15 cellular contexts compared by ENCODE assay signal in the genomic region with DNA sequence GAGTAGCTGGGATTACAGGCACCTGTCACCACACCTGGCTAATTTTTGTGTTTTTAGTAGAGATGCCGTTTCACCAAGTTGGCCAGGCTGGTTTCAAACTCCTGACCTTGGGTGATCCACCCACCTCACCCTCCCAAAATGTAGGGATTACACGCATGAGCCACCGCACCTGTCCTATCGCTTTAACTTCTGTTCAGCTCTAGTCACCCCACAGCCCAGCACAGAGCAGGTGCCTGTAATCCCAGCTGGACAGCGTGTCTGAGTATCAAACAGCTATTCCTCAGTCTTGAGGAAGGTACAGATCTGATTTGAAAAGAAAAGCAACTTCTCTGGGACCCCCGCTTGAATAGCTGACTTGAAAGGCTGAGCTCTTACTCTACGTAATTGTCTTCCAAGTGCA.
"Had no signal": no experiment of that assay in that cellular context is flagged by ENCODE, and none has a peak within 500 bp of the region (broad histone marks: within the 10 kb centered on the region; RNA-seq: fewer than 3 reads in every experiment).

No MANE protein-coding gene starts in this region.

- H3K9me3 ChIP-seq: right lobe of liver, testis, upper lobe of left lung had no signal

- H3K27ac ChIP-seq: brain microvascular endothelial cell, right lobe of liver, testis, upper lobe of left lung had no signal

- H3K27me3 ChIP-seq: brain microvascular endothelial cell, right lobe of liver, testis, upper lobe of left lung had no signal

- H3K36me3 ChIP-seq: brain microvascular endothelial cell, right lobe of liver, upper lobe of left lung had no signal

- H3K4me1 ChIP-seq: right lobe of liver, testis had no signal

- H3K27me3 Mint-ChIP-seq: activated CD4-positive, alpha-beta T cell treated with anti-CD3 and anti-CD28 coated beads, Interleukin-2, amount 10 ng/mL, durations not matched to agents 7 days and 5 days; activated naive CD8-positive, alpha-beta T cell treated with anti-CD3 and anti-CD28 coated beads, Interleukin-2, amount 10 ng/mL, durations not matched to agents 7 days and 5 days had no signal

- H3K4me1 Mint-ChIP-seq: activated CD4-positive, alpha-beta T cell treated with anti-CD3 and anti-CD28 coated beads, Interleukin-2, amount 10 ng/mL, durations not matched to agents 7 days and 5 days; activated naive CD8-positive, alpha-beta T cell treated with anti-CD3 and anti-CD28 coated beads, Interleukin-2, amount 10 ng/mL, durations not matched to agents 7 days and 5 days; stimulated activated naive CD8-positive, alpha-beta T cell treated with anti-CD3 and anti-CD28 coated beads, Interleukin-15, amount 100 ng/mL, for 72 hours had no signal

- H3K4me3 Mint-ChIP-seq: activated CD4-positive, alpha-beta T cell treated with anti-CD3 and anti-CD28 coated beads, Interleukin-2, amount 10 ng/mL, durations not matched to agents 7 days and 5 days; activated naive CD8-positive, alpha-beta T cell treated with anti-CD3 and anti-CD28 coated beads, Interleukin-2, amount 10 ng/mL, durations not matched to agents 7 days and 5 days; activated T-helper 1 cell treated with anti-CD3 and anti-CD28 coated beads, Interleukin-12 subunit alpha, Interleukin-12 subunit beta, Interleukin-2, Interleukin-4 antibody, amounts not matched to agents 30 ng/mL and 10 ng/mL and 1 ng/mL, durations not matched to agents 14 hours and 24 hours and 36 hours; nephron progenitor cell; stimulated activated naive CD8-positive, alpha-beta T cell treated with anti-CD3 and anti-CD28 coated beads, Interleukin-15, amount 100 ng/mL, for 72 hours had no signal

- DNase-seq: activated CD4-positive, alpha-beta T cell treated with anti-CD3 and anti-CD28 coated beads, Interleukin-2, amount 10 ng/mL, durations not matched to agents 7 days and 5 days; activated CD8-positive, alpha-beta memory T cell treated with anti-CD3 and anti-CD28 coated beads for 24 hours; activated naive CD8-positive, alpha-beta T cell treated with anti-CD3 and anti-CD28 coated beads, Interleukin-2, amount 10 ng/mL, durations not matched to agents 7 days and 5 days; brain microvascular endothelial cell; effector CD8-positive, alpha-beta T cell; foreskin fibroblast; hypothalamus; mesendoderm; nephron progenitor cell; right lobe of liver; stimulated activated naive CD8-positive, alpha-beta T cell treated with anti-CD3 and anti-CD28 coated beads, Interleukin-15, amount 100 ng/mL, for 72 hours had no signal

- H3K9me3 Mint-ChIP-seq: activated CD4-positive, alpha-beta T cell treated with anti-CD3 and anti-CD28 coated beads, Interleukin-2, amount 10 ng/mL, durations not matched to agents 7 days and 5 days; activated naive CD8-positive, alpha-beta T cell treated with anti-CD3 and anti-CD28 coated beads, Interleukin-2, amount 10 ng/mL, durations not matched to agents 7 days and 5 days; activated T-helper 1 cell treated with anti-CD3 and anti-CD28 coated beads, Interleukin-12 subunit alpha, Interleukin-12 subunit beta, Interleukin-2, Interleukin-4 antibody, amounts not matched to agents 30 ng/mL and 10 ng/mL and 1 ng/mL, durations not matched to agents 14 hours and 24 hours and 36 hours; nephron progenitor cell; stimulated activated naive CD8-positive, alpha-beta T cell treated with anti-CD3 and anti-CD28 coated beads, Interleukin-15, amount 100 ng/mL, for 72 hours had no signal

- H3K27ac Mint-ChIP-seq: activated CD4-positive, alpha-beta T cell treated with anti-CD3 and anti-CD28 coated beads, Interleukin-2, amount 10 ng/mL, durations not matched to agents 7 days and 5 days; activated naive CD8-positive, alpha-beta T cell treated with anti-CD3 and anti-CD28 coated beads, Interleukin-2, amount 10 ng/mL, durations not matched to agents 7 days and 5 days; activated T-helper 1 cell treated with anti-CD3 and anti-CD28 coated beads, Interleukin-12 subunit alpha, Interleukin-12 subunit beta, Interleukin-2, Interleukin-4 antibody, amounts not matched to agents 30 ng/mL and 10 ng/mL and 1 ng/mL, durations not matched to agents 14 hours and 24 hours and 36 hours had no signal

- FAIRE-seq: TTC549 had no signal

- H3K4me3 ChIP-seq: right lobe of liver, testis, upper lobe of left lung had no signal

- ATAC-seq: stimulated activated naive CD8-positive, alpha-beta T cell treated with anti-CD3 and anti-CD28 coated beads, Interleukin-15, amount 100 ng/mL, for 72 hours had no signal

- H3K36me3 Mint-ChIP-seq: activated naive CD8-positive, alpha-beta T cell treated with anti-CD3 and anti-CD28 coated beads, Interleukin-2, amount 10 ng/mL, durations not matched to agents 7 days and 5 days had no signal
